In genomic region chr10:58017719-58018367, GRCh38 we compare ENCODE assay signal across 13 cellular contexts.
DNase-seq lines count a peak whose midpoint lies in the region; ATAC-seq and TF ChIP-seq lines count a peak whose summit lies in the region.
"Had no signal": no experiment of that assay in that cellular context is flagged by ENCODE, and none has a peak within 500 bp of the region (broad histone marks: within the 10 kb centered on the region; RNA-seq: fewer than 3 reads in every experiment).

No MANE protein-coding gene starts in this region.

- no peaks in the 10 kb centered on the region for H3K36me3 ChIP-seq in adipocyte (ENCODE audit: control insufficient read depth, insufficient read depth, low read length, severe bottlenecking)
- no peaks in the 10 kb centered on the region for H3K36me3 ChIP-seq in neural progenitor cell

- DNase-seq in ACHN (peak; percentile 37), HFF-Myc (ENCODE audit: extremely low read depth, low read depth) (peak; percentile 71), adipocyte (ENCODE audit: low read depth) (peak; percentile 76), fibroblast of the conjunctiva (ENCODE audit: low read depth) (peak; percentile 18), left colon (no peak), UCSD-AML1 (lab: John Stamatoyannopoulos, UW; ENCODE audit: unreplicated experiment) (no peak), neural progenitor cell (ENCODE audit: low spot score) (no peak)
- no peak for DNase-seq in stimulated activated naive CD8-positive, alpha-beta T cell treated with anti-CD3 and anti-CD28 coated beads, Interleukin-15, Interleukin-2, amounts not matched to agents 100 U/mL and 50 U/mL, for 24 hours
- DNase-seq: activated CD4-positive, alpha-beta T cell treated with anti-CD3 and anti-CD28 coated beads, Interleukin-2, amount 50 U/mL, for 48 hours; activated naive CD4-positive, alpha-beta T cell treated with anti-CD3 and anti-CD28 coated beads, Interleukin-2, amount 10 ng/mL, durations not matched to agents 7 days and 5 days; NCI-H1694 treated with DMSO at 0.1 percent for 48 hours; NCI-H748 treated with DMSO at 0.1 percent for 48 hours had no signal

- H2AFZ ChIP-seq in neural progenitor cell (replicated peaks) = no peak overlapping the region

- intact Hi-C loops in left colon (cut with DNase I, micrococcal nuclease) = no loop called here

- H3K27me3 Mint-ChIP-seq in neural progenitor cell (ENCODE audit: insufficient read depth, low read depth) = peaks cover 4% of the 10 kb centered on the region
- H3K27me3 Mint-ChIP-seq: activated naive CD4-positive, alpha-beta T cell treated with anti-CD3 and anti-CD28 coated beads, Interleukin-2, amount 10 ng/mL, durations not matched to agents 7 days and 5 days had no signal

- H3K4me3 ChIP-seq in HFF-Myc (replicated peaks; ENCODE audit: low read depth, low read length) (no peak overlapping the region), adipocyte (ENCODE audit: low read length) (no peak overlapping the region), neural progenitor cell (no peak overlapping the region)

- H3K79me2 ChIP-seq in neural progenitor cell (ENCODE audit: low read depth) = no peaks in the 10 kb centered on the region

- H3K9ac ChIP-seq in adipocyte (ENCODE audit: low read length) = no peak overlapping the region
- no peak overlapping the region for H3K9ac ChIP-seq in neural progenitor cell

- no peaks in the 10 kb centered on the region for H3K36me3 Mint-ChIP-seq in neural progenitor cell
- H3K36me3 Mint-ChIP-seq: activated naive CD4-positive, alpha-beta T cell treated with anti-CD3 and anti-CD28 coated beads, Interleukin-2, amount 10 ng/mL, durations not matched to agents 7 days and 5 days had no signal

- no peaks in the 10 kb centered on the region for H3F3A ChIP-seq in neural progenitor cell (ENCODE audit: low read depth)

- H3K27ac ChIP-seq in neural progenitor cell = no peak overlapping the region
- H3K27ac ChIP-seq: C4-2B had no signal

- H3K4me1 ChIP-seq in adipocyte (ENCODE audit: control insufficient read depth, insufficient read depth, low read length) = peaks cover 8% of the 10 kb centered on the region
- H3K4me1 ChIP-seq in neural progenitor cell = no peaks in the 10 kb centered on the region

- no peak for ATAC-seq in left colon
- no peak for ATAC-seq in stimulated activated naive CD8-positive, alpha-beta T cell treated with anti-CD3 and anti-CD28 coated beads, Interleukin-15, Interleukin-2, amounts not matched to agents 100 U/mL and 50 U/mL, for 24 hours

- H3K4me3 Mint-ChIP-seq in neural progenitor cell = no peak overlapping the region
- H3K4me3 Mint-ChIP-seq: activated naive CD4-positive, alpha-beta T cell treated with anti-CD3 and anti-CD28 coated beads, Interleukin-2, amount 10 ng/mL, durations not matched to agents 7 days and 5 days had no signal

- in situ Hi-C loops in ACHN (cut with HindIII; ENCODE audit: low pct_ligation_motif_present, low pct_unique_long_range_greater_than_20kb, low sequenced_read_pairs) = no loop called here

- TF ChIP-seq CTCF in HFF-Myc (IDR thresholded peaks at IDR 0.05; ENCODE audit: low read depth, low read length, missing control alignments) = peak; percentile 29
- TF ChIP-seq CTCF in neural progenitor cell (IDR thresholded peaks at IDR 0.05) = no peak

- no peak overlapping the region for H3K4me2 ChIP-seq in neural progenitor cell

- H3K4me1 Mint-ChIP-seq in neural progenitor cell = peaks cover 2% of the 10 kb centered on the region
- H3K4me1 Mint-ChIP-seq: activated naive CD4-positive, alpha-beta T cell treated with anti-CD3 and anti-CD28 coated beads, Interleukin-2, amount 10 ng/mL, durations not matched to agents 7 days and 5 days had no signal

- no peak overlapping the region for H3K27ac Mint-ChIP-seq in neural progenitor cell
- H3K27ac Mint-ChIP-seq: activated naive CD4-positive, alpha-beta T cell treated with anti-CD3 and anti-CD28 coated beads, Interleukin-2, amount 10 ng/mL, durations not matched to agents 7 days and 5 days had no signal

- H3K9me3 Mint-ChIP-seq in neural progenitor cell = peaks cover 2% of the 10 kb centered on the region
- H3K9me3 Mint-ChIP-seq: activated naive CD4-positive, alpha-beta T cell treated with anti-CD3 and anti-CD28 coated beads, Interleukin-2, amount 10 ng/mL, durations not matched to agents 7 days and 5 days had no signal

- no peaks in the 10 kb centered on the region for H4K20me1 ChIP-seq in neural progenitor cell (ENCODE audit: low read depth)

- H3K9me3 ChIP-seq in adipocyte (ENCODE audit: control insufficient read depth, low read length) = no peaks in the 10 kb centered on the region
- H3K9me3 ChIP-seq in neural progenitor cell (ENCODE audit: low read depth) = no peaks in the 10 kb centered on the region

- H3K27me3 ChIP-seq in adipocyte (replicated peaks; ENCODE audit: control insufficient read depth, insufficient read depth, low read length) = no peaks in the 10 kb centered on the region
- H3K27me3 ChIP-seq in neural progenitor cell = no peaks in the 10 kb centered on the region

Comparison
In these comparisons a context has a peak if more than half of its experiments do, and no peak if none do; other contexts are left out.
1. DNase-seq: peak in ACHN (single experiment), HFF-Myc (single experiment), adipocyte (single experiment) and fibroblast of the conjunctiva (single experiment); none in left colon (0 of 2), stimulated activated naive CD8-positive, alpha-beta T cell treated with anti-CD3 and anti-CD28 coated beads, Interleukin-15, Interleukin-2, amounts not matched to agents 100 U/mL and 50 U/mL, for 24 hours (single experiment), UCSD-AML1 (single experiment) and neural progenitor cell (single experiment).